ENCODE assay signal across 30 cellular contexts in genomic region chr20:49156481-49156880, GRCh38.
"Had no signal": no experiment of that assay in that cellular context is flagged by ENCODE, and none has a peak within 500 bp of the region (broad histone marks: within the 10 kb centered on the region; RNA-seq: fewer than 3 reads in every experiment).

No MANE protein-coding gene starts in this region.

- DNase-seq: activated CD4-positive, alpha-beta memory T cell treated with anti-CD3 and anti-CD28 coated beads, Interleukin-2, amount 10 ng/mL, durations not matched to agents 7 days and 5 days; activated CD4-positive, alpha-beta T cell treated with anti-CD3 and anti-CD28 coated beads, Interleukin-2, amount 10 ng/mL, durations not matched to agents 7 days and 5 days; activated gamma-delta T cell treated with Interleukin-2 at 50 U/mL for 16 hours; adrenal gland; aorta; body of pancreas; dorsolateral prefrontal cortex; effector memory CD4-positive, alpha-beta T cell; gastrocnemius medialis; glutamatergic neuron; left lung; mesendoderm; mucosa of descending colon; nucleus accumbens; SK-N-SH; stimulated activated CD4-positive, alpha-beta T cell treated with anti-CD3 and anti-CD28 coated beads, Interleukin-1b, Interleukin-23, amount 100 ng/mL, for 48 hours; stimulated activated CD4-positive, alpha-beta T cell treated with anti-CD3 and anti-CD28 coated beads, Interleukin-4, amount 100 ng/mL, for 4 hours; stimulated activated CD8-positive, alpha-beta memory T cell treated with anti-CD3 and anti-CD28 coated beads, Interleukin-4, amount 100 ng/mL, for 48 hours; stimulated activated naive B cell treated with anti-CD40 and anti-IgM and Interleukin-4, amounts not matched to agents 10 μg/mL and 1 μg/mL and 100 μg/mL, for 72 hours; SW 1271; T1000; WERI-Rb-1 had no signal

- ATAC-seq: body of pancreas; gastrocnemius medialis; left lung; mucosa of descending colon; stimulated activated naive B cell treated with anti-CD40 and anti-IgM and Interleukin-4, amounts not matched to agents 10 μg/mL and 1 μg/mL and 100 μg/mL, for 72 hours had no signal

- H3K27me3 ChIP-seq: adrenal gland, body of pancreas, dorsolateral prefrontal cortex, gastrocnemius medialis, left lung, right atrium auricular region, tibial nerve had no signal

- H3K27me3 Mint-ChIP-seq: activated CD4-positive, alpha-beta memory T cell treated with anti-CD3 and anti-CD28 coated beads, Interleukin-2, amount 10 ng/mL, durations not matched to agents 7 days and 5 days; activated CD4-positive, alpha-beta T cell treated with anti-CD3 and anti-CD28 coated beads, Interleukin-2, amount 10 ng/mL, durations not matched to agents 7 days and 5 days; activated naive CD4-positive, alpha-beta T cell treated with anti-CD3 and anti-CD28 coated beads, Interleukin-2, amount 50 U/mL, for 24 hours; stimulated activated naive B cell treated with anti-CD40 and anti-IgM and Interleukin-4, amounts not matched to agents 10 μg/mL and 1 μg/mL and 100 μg/mL, for 72 hours had no signal

- H3K9me3 ChIP-seq: adrenal gland, body of pancreas, gastrocnemius medialis, left lung, mucosa of descending colon, right atrium auricular region, SK-N-SH, tibial nerve had no signal

- H3K4me3 ChIP-seq: adrenal gland, body of pancreas, coronary artery, dorsolateral prefrontal cortex, gastrocnemius medialis, left lung, lung, mucosa of descending colon, right atrium auricular region, smooth muscle cell, tibial nerve had no signal

- FAIRE-seq: islet of Langerhans had no signal

- H3K4me2 ChIP-seq: SK-N-SH, smooth muscle cell had no signal

- H3K4me3 Mint-ChIP-seq: activated CD4-positive, alpha-beta memory T cell treated with anti-CD3 and anti-CD28 coated beads, Interleukin-2, amount 10 ng/mL, durations not matched to agents 7 days and 5 days; activated CD4-positive, alpha-beta T cell treated with anti-CD3 and anti-CD28 coated beads, Interleukin-2, amount 10 ng/mL, durations not matched to agents 7 days and 5 days; activated naive CD4-positive, alpha-beta T cell treated with anti-CD3 and anti-CD28 coated beads, Interleukin-2, amount 50 U/mL, for 24 hours; stimulated activated naive B cell treated with anti-CD40 and anti-IgM and Interleukin-4, amounts not matched to agents 10 μg/mL and 1 μg/mL and 100 μg/mL, for 72 hours; T-helper 1 cell treated with Interleukin-12 subunit alpha and Interleukin-12 subunit beta and Interleukin-4 antibody, amounts not matched to agents 30 μg/mL and 1 μg/mL, for 36 hours had no signal

- H3K27ac Mint-ChIP-seq: activated CD4-positive, alpha-beta memory T cell treated with anti-CD3 and anti-CD28 coated beads, Interleukin-2, amount 10 ng/mL, durations not matched to agents 7 days and 5 days; activated CD4-positive, alpha-beta T cell treated with anti-CD3 and anti-CD28 coated beads, Interleukin-2, amount 10 ng/mL, durations not matched to agents 7 days and 5 days; activated naive CD4-positive, alpha-beta T cell treated with anti-CD3 and anti-CD28 coated beads, Interleukin-2, amount 50 U/mL, for 24 hours; stimulated activated naive B cell treated with anti-CD40 and anti-IgM and Interleukin-4, amounts not matched to agents 10 μg/mL and 1 μg/mL and 100 μg/mL, for 72 hours; T-helper 1 cell treated with Interleukin-12 subunit alpha and Interleukin-12 subunit beta and Interleukin-4 antibody, amounts not matched to agents 30 μg/mL and 1 μg/mL, for 36 hours had no signal

- H3K9me3 Mint-ChIP-seq: activated CD4-positive, alpha-beta memory T cell treated with anti-CD3 and anti-CD28 coated beads, Interleukin-2, amount 10 ng/mL, durations not matched to agents 7 days and 5 days; activated CD4-positive, alpha-beta T cell treated with anti-CD3 and anti-CD28 coated beads, Interleukin-2, amount 10 ng/mL, durations not matched to agents 7 days and 5 days; activated naive CD4-positive, alpha-beta T cell treated with anti-CD3 and anti-CD28 coated beads, Interleukin-2, amount 50 U/mL, for 24 hours; stimulated activated naive B cell treated with anti-CD40 and anti-IgM and Interleukin-4, amounts not matched to agents 10 μg/mL and 1 μg/mL and 100 μg/mL, for 72 hours; T-helper 1 cell treated with Interleukin-12 subunit alpha and Interleukin-12 subunit beta and Interleukin-4 antibody, amounts not matched to agents 30 μg/mL and 1 μg/mL, for 36 hours had no signal

- H3K4me1 ChIP-seq: gastrocnemius medialis, right atrium auricular region, tibial nerve had no signal

- H3K27ac ChIP-seq: adrenal gland, body of pancreas, coronary artery, dorsolateral prefrontal cortex, gastrocnemius medialis, left lung, right atrium auricular region, tibial nerve, WERI-Rb-1 had no signal

- H3K9ac ChIP-seq: SK-N-SH had no signal
